1 cellular context compared by ENCODE assay signal in the genomic region with DNA sequence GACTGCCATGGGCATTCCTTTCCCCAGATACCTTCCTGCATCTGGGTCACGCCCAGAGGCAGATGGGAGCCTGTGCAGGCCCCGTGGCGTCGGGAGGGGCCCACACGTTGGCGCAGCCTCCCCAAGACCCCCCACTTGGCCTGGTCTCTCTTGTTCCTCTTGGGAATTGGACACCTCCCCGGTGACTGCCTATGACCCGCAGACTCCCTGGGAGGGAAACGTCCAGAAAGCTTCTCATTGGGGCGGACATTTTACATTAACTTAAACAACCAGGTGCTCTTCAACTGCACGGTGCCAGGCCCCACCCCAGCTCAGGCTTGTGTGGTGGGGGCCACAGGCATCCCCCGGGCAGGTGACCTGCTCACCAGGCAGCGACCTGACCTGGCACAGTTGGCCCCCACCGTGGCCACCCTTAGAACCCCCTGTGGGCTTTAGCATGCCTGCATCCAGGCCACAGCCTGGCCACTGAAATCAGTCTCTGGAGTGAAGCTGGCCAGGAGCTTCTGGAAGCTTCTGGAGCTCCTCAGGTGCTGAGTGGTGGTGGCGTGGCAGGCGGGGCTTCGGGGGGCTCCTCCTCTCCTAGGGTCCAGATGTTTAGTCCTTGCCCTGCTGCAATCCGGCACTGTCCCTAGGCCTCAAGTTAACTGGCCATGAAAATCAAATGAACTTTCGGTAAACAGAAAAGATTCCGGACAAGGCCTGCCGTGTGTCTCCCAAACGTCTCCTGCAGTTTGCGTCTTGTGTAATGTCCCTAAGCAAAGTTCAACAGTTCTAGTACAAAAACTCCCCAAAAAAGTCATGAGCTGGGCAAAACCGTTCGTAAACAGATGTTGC.
A peak's percentile ranks its signal among the peaks of the same experiment; 100 is the strongest.
TF ChIP-seq lines count a peak whose summit lies in the region.

No MANE protein-coding gene starts in this region.

TF ChIP-seq in HepG2, 621 proteins besides CTCF, POLR2A, EP300 and RAD21 (continued from another document and continues in another):
- TF ChIP-seq, protein P1, sequence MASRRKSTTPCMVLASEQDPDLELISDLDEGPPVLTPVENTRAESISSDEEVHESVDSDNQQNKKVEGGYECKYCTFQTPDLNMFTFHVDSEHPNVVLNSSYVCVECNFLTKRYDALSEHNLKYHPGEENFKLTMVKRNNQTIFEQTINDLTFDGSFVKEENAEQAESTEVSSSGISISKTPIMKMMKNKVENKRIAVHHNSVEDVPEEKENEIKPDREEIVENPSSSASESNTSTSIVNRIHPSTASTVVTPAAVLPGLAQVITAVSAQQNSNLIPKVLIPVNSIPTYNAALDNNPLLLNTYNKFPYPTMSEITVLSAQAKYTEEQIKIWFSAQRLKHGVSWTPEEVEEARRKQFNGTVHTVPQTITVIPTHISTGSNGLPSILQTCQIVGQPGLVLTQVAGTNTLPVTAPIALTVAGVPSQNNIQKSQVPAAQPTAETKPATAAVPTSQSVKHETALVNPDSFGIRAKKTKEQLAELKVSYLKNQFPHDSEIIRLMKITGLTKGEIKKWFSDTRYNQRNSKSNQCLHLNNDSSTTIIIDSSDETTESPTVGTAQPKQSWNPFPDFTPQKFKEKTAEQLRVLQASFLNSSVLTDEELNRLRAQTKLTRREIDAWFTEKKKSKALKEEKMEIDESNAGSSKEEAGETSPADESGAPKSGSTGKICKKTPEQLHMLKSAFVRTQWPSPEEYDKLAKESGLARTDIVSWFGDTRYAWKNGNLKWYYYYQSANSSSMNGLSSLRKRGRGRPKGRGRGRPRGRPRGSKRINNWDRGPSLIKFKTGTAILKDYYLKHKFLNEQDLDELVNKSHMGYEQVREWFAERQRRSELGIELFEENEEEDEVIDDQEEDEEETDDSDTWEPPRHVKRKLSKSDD (CRISPR knock-in tag; IDR thresholded peaks at IDR 0.05; ENCODE audit: low read depth), result no peak
- TF ChIP-seq ZNF7 (CRISPR knock-in tag; IDR thresholded peaks at IDR 0.05) (no peak), HOMEZ (CRISPR knock-in tag; IDR thresholded peaks at IDR 0.05; ENCODE audit: low read depth) (peak; percentile 37; the same call in 1 of the 2 replicates), SRF (IDR thresholded peaks at IDR 0.05; ENCODE audit: low read depth, low read length) (no peak), NFE2 (CRISPR knock-in tag; IDR thresholded peaks at IDR 0.05) (no peak), TAF1 (CRISPR knock-in tag; IDR thresholded peaks at IDR 0.05) (peak; percentile 30; the same call in 1 of the 2 replicates), HMGXB3 (CRISPR knock-in tag; IDR thresholded peaks at IDR 0.05; ENCODE audit: borderline replicate concordance) (0 out of 2 replicates have a peak, but pooled peaks have one; percentile 66), ESRRA (CRISPR knock-in tag; IDR thresholded peaks at IDR 0.05; ENCODE audit: low read depth) (0 out of 2 replicates have a peak, but pooled peaks have one; percentile 37), ZNF747 (CRISPR knock-in tag; IDR thresholded peaks at IDR 0.05; ENCODE audit: borderline replicate concordance) (peak; percentile 87), ZNF674 (CRISPR knock-in tag; IDR thresholded peaks at IDR 0.05; ENCODE audit: low read depth) (0 out of 2 replicates have a peak, but pooled peaks have one; percentile 47), CEBPB (IDR thresholded peaks at IDR 0.05; ENCODE audit: borderline replicate concordance, low read depth, low read length) (peak; percentile 57; the same call in 1 of the 2 replicates), SIX1 (CRISPR knock-in tag; IDR thresholded peaks at IDR 0.05; ENCODE audit: borderline replicate concordance) (no peak), ZNF720 (CRISPR knock-in tag; IDR thresholded peaks at IDR 0.05) (no peak), ZNF431 (CRISPR knock-in tag; IDR thresholded peaks at IDR 0.05; ENCODE audit: borderline replicate concordance, low read depth) (no peak; the same call in 1 of the 2 replicates), CSRNP2 (CRISPR knock-in tag; conservative IDR thresholded peaks at IDR 0.05; ENCODE audit: low read depth) (no peak), ZNF430 (CRISPR knock-in tag; IDR thresholded peaks at IDR 0.05) (0 out of 2 replicates have a peak, but pooled peaks have one; percentile 53), LCORL (IDR thresholded peaks at IDR 0.05) (peak; percentile 69), LCORL (CRISPR knock-in tag; IDR thresholded peaks at IDR 0.05) (peak; percentile 94), POLR2G (IDR thresholded peaks at IDR 0.05; ENCODE audit: low read depth, low read length) (peak; percentile 47), ZNF124 (CRISPR knock-in tag; IDR thresholded peaks at IDR 0.05) (no peak; the same call in 1 of the 2 replicates), ZNF234 (CRISPR knock-in tag; conservative IDR thresholded peaks at IDR 0.05) (no peak), PLSCR1 (CRISPR knock-in tag; IDR thresholded peaks at IDR 0.05; ENCODE audit: borderline replicate concordance) (no peak), TRIM22 (IDR thresholded peaks at IDR 0.05) (no peak), CREBL2 (CRISPR knock-in tag; IDR thresholded peaks at IDR 0.05; ENCODE audit: borderline replicate concordance) (no peak), THYN1 (CRISPR knock-in tag; IDR thresholded peaks at IDR 0.05; ENCODE audit: borderline replicate concordance, low read depth) (no peak), MXI1 (IDR thresholded peaks at IDR 0.05; ENCODE audit: borderline replicate concordance, low read depth, low read length) (no peak), SNAPC2 (CRISPR knock-in tag; IDR thresholded peaks at IDR 0.05) (no peak), SPEN (CRISPR knock-in tag; IDR thresholded peaks at IDR 0.05; ENCODE audit: low read depth) (peak; percentile 67; the same call in 1 of the 2 replicates), ZFAT (CRISPR knock-in tag; conservative IDR thresholded peaks at IDR 0.05) (no peak)
- TF ChIP-seq, protein P2, sequence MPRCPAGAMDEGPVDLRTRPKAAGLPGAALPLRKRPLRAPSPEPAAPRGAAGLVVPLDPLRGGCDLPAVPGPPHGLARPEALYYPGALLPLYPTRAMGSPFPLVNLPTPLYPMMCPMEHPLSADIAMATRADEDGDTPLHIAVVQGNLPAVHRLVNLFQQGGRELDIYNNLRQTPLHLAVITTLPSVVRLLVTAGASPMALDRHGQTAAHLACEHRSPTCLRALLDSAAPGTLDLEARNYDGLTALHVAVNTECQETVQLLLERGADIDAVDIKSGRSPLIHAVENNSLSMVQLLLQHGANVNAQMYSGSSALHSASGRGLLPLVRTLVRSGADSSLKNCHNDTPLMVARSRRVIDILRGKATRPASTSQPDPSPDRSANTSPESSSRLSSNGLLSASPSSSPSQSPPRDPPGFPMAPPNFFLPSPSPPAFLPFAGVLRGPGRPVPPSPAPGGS (CRISPR knock-in tag; IDR thresholded peaks at IDR 0.05), result no peak
- TF ChIP-seq, protein P3, sequence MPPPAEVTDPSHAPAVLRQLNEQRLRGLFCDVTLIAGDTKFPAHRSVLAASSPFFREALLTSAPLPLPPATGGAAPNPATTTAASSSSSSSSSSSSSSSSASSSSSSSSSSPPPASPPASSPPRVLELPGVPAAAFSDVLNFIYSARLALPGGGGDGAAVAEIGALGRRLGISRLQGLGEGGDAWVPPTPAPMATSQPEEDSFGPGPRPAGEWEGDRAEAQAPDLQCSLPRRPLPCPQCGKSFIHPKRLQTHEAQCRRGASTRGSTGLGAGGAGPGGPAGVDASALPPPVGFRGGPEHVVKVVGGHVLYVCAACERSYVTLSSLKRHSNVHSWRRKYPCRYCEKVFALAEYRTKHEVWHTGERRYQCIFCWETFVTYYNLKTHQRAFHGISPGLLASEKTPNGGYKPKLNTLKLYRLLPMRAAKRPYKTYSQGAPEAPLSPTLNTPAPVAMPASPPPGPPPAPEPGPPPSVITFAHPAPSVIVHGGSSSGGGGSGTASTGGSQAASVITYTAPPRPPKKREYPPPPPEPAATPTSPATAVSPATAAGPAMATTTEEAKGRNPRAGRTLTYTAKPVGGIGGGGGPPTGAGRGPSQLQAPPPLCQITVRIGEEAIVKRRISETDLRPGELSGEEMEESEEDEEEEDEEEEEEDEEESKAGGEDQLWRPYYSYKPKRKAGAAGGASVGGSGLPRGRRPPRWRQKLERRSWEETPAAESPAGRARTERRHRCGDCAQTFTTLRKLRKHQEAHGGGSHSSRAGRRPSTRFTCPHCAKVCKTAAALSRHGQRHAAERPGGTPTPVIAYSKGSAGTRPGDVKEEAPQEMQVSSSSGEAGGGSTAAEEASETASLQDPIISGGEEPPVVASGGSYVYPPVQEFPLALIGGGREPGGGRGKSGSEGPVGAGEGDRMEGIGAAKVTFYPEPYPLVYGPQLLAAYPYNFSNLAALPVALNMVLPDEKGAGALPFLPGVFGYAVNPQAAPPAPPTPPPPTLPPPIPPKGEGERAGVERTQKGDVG (CRISPR knock-in tag; IDR thresholded peaks at IDR 0.05; ENCODE audit: borderline replicate concordance), result no peak
- TF ChIP-seq, protein P4, sequence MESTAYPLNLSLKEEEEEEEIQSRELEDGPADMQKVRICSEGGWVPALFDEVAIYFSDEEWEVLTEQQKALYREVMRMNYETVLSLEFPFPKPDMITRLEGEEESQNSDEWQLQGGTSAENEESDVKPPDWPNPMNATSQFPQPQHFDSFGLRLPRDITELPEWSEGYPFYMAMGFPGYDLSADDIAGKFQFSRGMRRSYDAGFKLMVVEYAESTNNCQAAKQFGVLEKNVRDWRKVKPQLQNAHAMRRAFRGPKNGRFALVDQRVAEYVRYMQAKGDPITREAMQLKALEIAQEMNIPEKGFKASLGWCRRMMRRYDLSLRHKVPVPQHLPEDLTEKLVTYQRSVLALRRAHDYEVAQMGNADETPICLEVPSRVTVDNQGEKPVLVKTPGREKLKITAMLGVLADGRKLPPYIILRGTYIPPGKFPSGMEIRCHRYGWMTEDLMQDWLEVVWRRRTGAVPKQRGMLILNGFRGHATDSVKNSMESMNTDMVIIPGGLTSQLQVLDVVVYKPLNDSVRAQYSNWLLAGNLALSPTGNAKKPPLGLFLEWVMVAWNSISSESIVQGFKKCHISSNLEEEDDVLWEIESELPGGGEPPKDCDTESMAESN (CRISPR knock-in tag; conservative IDR thresholded peaks at IDR 0.05), result no peak; the same call in 1 of the 2 replicates
